ENCODE assay signal across 9 cellular contexts in genomic region chr9:12723409-12724028, GRCh38. TPM values are rescaled to one million over a fixed set of nuclear protein-coding genes. Genes with fewer than 3 reads are reported as not detected.
A peak's percentile ranks its signal among the peaks of the same experiment; 100 is the strongest.
DNase-seq lines count a peak whose midpoint lies in the region; ATAC-seq and TF ChIP-seq lines count a peak whose summit lies in the region.
"Had no signal": no experiment of that assay in that cellular context is flagged by ENCODE, and none has a peak within 500 bp of the region (broad histone marks: within the 10 kb centered on the region; RNA-seq: fewer than 3 reads in every experiment).

No MANE protein-coding gene starts in this region.

- H3K27ac ChIP-seq in cardiac muscle cell (no peak overlapping the region), RWPE1 (no peak overlapping the region), uterus (no peak overlapping the region), thyroid gland (no peak overlapping the region)

- TF ChIP-seq CTCF in cardiac muscle cell (IDR thresholded peaks at IDR 0.05; ENCODE audit: low read depth, low read length): peak; percentile 46
- peak; percentile 47 for TF ChIP-seq CTCF in RWPE1 (conservative IDR thresholded peaks at IDR 0.05; ENCODE audit: low read depth)
- TF ChIP-seq CTCF in uterus (IDR thresholded peaks at IDR 0.05): peak in 3 of 4 experiments; percentile 32 to 47 (median 37)
- peak in 3 of 6 experiments; percentile 42 to 48 (median 46) for TF ChIP-seq CTCF in thyroid gland (IDR thresholded peaks at IDR 0.05)

- H3K9me3 Mint-ChIP-seq in activated T-helper 17 cell treated with anti-CD3 and anti-CD28 coated beads, Interleukin-2, amount 50 U/mL, for 72 hours: peaks cover 36% of the 10 kb centered on the region

- no peaks in the 10 kb centered on the region for H3K4me1 Mint-ChIP-seq in activated T-helper 17 cell treated with anti-CD3 and anti-CD28 coated beads, Interleukin-2, amount 50 U/mL, for 72 hours
- H3K4me1 Mint-ChIP-seq: central memory CD8-positive, alpha-beta T cell had no signal

- DNase-seq in cardiac muscle cell (ENCODE audit: low read depth in 1 of 2, low spot score in 1 of 2) (peak; percentile 2 to 52), left ventricle myocardium superior (no peak), RWPE1 (ENCODE audit: low spot score) (no peak), globus pallidus (ENCODE audit: low spot score) (peak; percentile 35), uterus (no peak), A172 (ENCODE audit: low spot score) (no peak), thyroid gland (no peak)

- H3K27me3 Mint-ChIP-seq in activated T-helper 17 cell treated with anti-CD3 and anti-CD28 coated beads, Interleukin-2, amount 50 U/mL, for 72 hours: no peaks in the 10 kb centered on the region
- H3K27me3 Mint-ChIP-seq: central memory CD8-positive, alpha-beta T cell had no signal

- H3K36me3 ChIP-seq in cardiac muscle cell (no peaks in the 10 kb centered on the region), uterus (no peaks in the 10 kb centered on the region), thyroid gland (no peaks in the 10 kb centered on the region)

- POLR2A ChIA-PET in RWPE1 (lab: Yijun Ruan, JAX; ENCODE audit: low non-redundant PET): no interaction called here

- intact Hi-C loops in left ventricle myocardium superior (cut with micrococcal nuclease) (loop anchor here (5.0 to 10.0 kb wide), 2 partner anchors 51 to 159 kb away; partner anchors contain the start of gene LURAP1L), uterus (cut with DNase I; ENCODE audit: low total_unique reads) (no loop called here), thyroid gland (cut with DNase I) (loop anchor here (5.0 kb wide), 1 partner anchor 159 kb away; no protein-coding TSS in a partner anchor)

- no peak overlapping the region for H3K4me3 Mint-ChIP-seq in activated T-helper 17 cell treated with anti-CD3 and anti-CD28 coated beads, Interleukin-2, amount 50 U/mL, for 72 hours
- H3K4me3 Mint-ChIP-seq: central memory CD8-positive, alpha-beta T cell had no signal

- peaks cover 6% of the 10 kb centered on the region for H3K4me1 ChIP-seq in cardiac muscle cell (ENCODE audit: low read depth)
- no peaks in the 10 kb centered on the region for H3K4me1 ChIP-seq in uterus
- H3K4me1 ChIP-seq in thyroid gland: no peaks in the 10 kb centered on the region

- 47 to 59% methylated on average over 5 of the region's 5 CpGs for WGBS in thyroid gland, 2 donors

- CTCF ChIA-PET in RWPE1 (lab: Yijun Ruan, JAX): interaction anchor here (0.6 to 1.4 kb wide), 5 partner anchors 94 to 724 kb away, joined by 3 to 6 read pairs (median 4); no protein-coding TSS in a partner anchor

- no peaks in the 10 kb centered on the region for H3K9me3 ChIP-seq in cardiac muscle cell (ENCODE audit: low read depth)
- H3K9me3 ChIP-seq in uterus: no peaks in the 10 kb centered on the region
- H3K9me3 ChIP-seq in thyroid gland: no peaks in the 10 kb centered on the region

- H3K4me3 ChIP-seq in cardiac muscle cell (no peak overlapping the region), uterus (no peak overlapping the region), thyroid gland (replicated peaks in 1 of 3) (no peak overlapping the region)

- no peaks in the 10 kb centered on the region for H3K36me3 Mint-ChIP-seq in activated T-helper 17 cell treated with anti-CD3 and anti-CD28 coated beads, Interleukin-2, amount 50 U/mL, for 72 hours (ENCODE audit: low read depth)

- no peak overlapping the region for H3K27ac Mint-ChIP-seq in activated T-helper 17 cell treated with anti-CD3 and anti-CD28 coated beads, Interleukin-2, amount 50 U/mL, for 72 hours

- H3K27me3 ChIP-seq in cardiac muscle cell (no peaks in the 10 kb centered on the region), uterus (no peaks in the 10 kb centered on the region), thyroid gland (no peaks in the 10 kb centered on the region)

- no peak for TF ChIP-seq POLR2A in uterus (IDR thresholded peaks at IDR 0.05)
- no peak for TF ChIP-seq POLR2A in thyroid gland (IDR thresholded peaks at IDR 0.05)

- ATAC-seq in left ventricle myocardium superior: no peak
- ATAC-seq in activated T-helper 17 cell treated with anti-CD3 and anti-CD28 coated beads, Interleukin-2, amount 50 U/mL, for 72 hours (replicated peaks): no peak

RNA-seq across cellular contexts. Expression of gene TYRP1, which starts 30.3 kb away (rescaled TPM):
- 0.48 TPM in 1 of 2 replicates, not detected in the other for total RNA-seq in cardiac muscle cell
- polyA plus RNA-seq in cardiac muscle cell: 0.59 TPM in 1 of 2 replicates, not detected in the other
- total RNA-seq in left ventricle myocardium superior: 43.8 TPM
- 1 to 10 TPM in 1 of 4 donors, under 1 TPM in 1, not detected in 2; 0.24 to 1.2 TPM for total RNA-seq in uterus
- total RNA-seq in activated T-helper 17 cell treated with anti-CD3 and anti-CD28 coated beads, Interleukin-2, amount 50 U/mL, for 72 hours: not detected
- total RNA-seq in A172 (2014; rRNA removed; shearing (Covaris generic)): 2.4 and 3.4 TPM in 2 replicates
- total RNA-seq in thyroid gland: under 1 TPM in 1 of 4 donors, not detected in 3; 0.27 TPM

RNA-seq across cellular contexts. Expression of gene LURAP1L, which starts 51.3 kb away (rescaled TPM):
- total RNA-seq in cardiac muscle cell (0.67 and 0.86 TPM in 2 replicates), left ventricle myocardium superior (2.4 TPM), uterus (10 to 100 TPM in 2 of 4 donors, 1 to 10 TPM in 2; 1.5 to 15.6 (median 9.4) TPM), thyroid gland (1 to 10 TPM; 2.3 to 4.7 (median 3.2) TPM)
- polyA plus RNA-seq in cardiac muscle cell: 0.61 and 1.5 TPM in 2 replicates
- not detected for total RNA-seq in activated T-helper 17 cell treated with anti-CD3 and anti-CD28 coated beads, Interleukin-2, amount 50 U/mL, for 72 hours
- total RNA-seq in A172 (2014; rRNA removed; shearing (Covaris generic)): 4.9 and 6.6 TPM in 2 replicates

Comparison
In these comparisons a context has a peak if more than half of its experiments do, and no peak if none do; other contexts are left out.
1. DNase-seq: peak in cardiac muscle cell (2 of 2) and globus pallidus (single experiment); none in left ventricle myocardium superior (single experiment), RWPE1 (single experiment), uterus (0 of 2), A172 (single experiment) and thyroid gland (0 of 2).
2. RNA of gene TYRP1, which starts 30.3 kb away (total RNA-seq): 43.8 TPM in left ventricle myocardium superior (single experiment); 2.4 to 3.4 TPM in A172, 0.48 TPM in cardiac muscle cell, 0.24 to 1.2 TPM in uterus, not detected in activated T-helper 17 cell treated with anti-CD3 and anti-CD28 coated beads, Interleukin-2, amount 50 U/mL, for 72 hours and 0.27 TPM in thyroid gland; every median in the first group is over 10 times any median in the second.